In genomic region chr6:53627391-53628218, GRCh38 we compare ENCODE assay signal across 19 cellular contexts. TPM values are rescaled to one million over a fixed set of nuclear protein-coding genes. Genes with fewer than 3 reads are reported as not detected.
DNase-seq lines count a peak whose midpoint lies in the region; ATAC-seq, FAIRE-seq and TF ChIP-seq lines count a peak whose summit lies in the region.
"Had no signal": no experiment of that assay in that cellular context is flagged by ENCODE, and none has a peak within 500 bp of the region (broad histone marks: within the 10 kb centered on the region; RNA-seq: fewer than 3 reads in every experiment).

No MANE protein-coding gene starts in this region.

- H3K27me3 ChIP-seq in Loucy (ENCODE audit: insufficient read depth, low read length, poor library complexity, severe bottlenecking), result no peaks in the 10 kb centered on the region
- H3K27me3 ChIP-seq in astrocyte (ENCODE audit: insufficient read depth, low read length), result peaks cover 2% of the 10 kb centered on the region
- H3K27me3 ChIP-seq in thoracic aorta (replicated peaks; ENCODE audit: insufficient read depth), result no peaks in the 10 kb centered on the region
- no peaks in the 10 kb centered on the region for H3K27me3 ChIP-seq in colonic mucosa

- DNase-seq in astrocyte (ENCODE audit: low read depth), result no peak
- DNase-seq in left lobe of liver (ENCODE audit: low spot score), result no peak
- no peak for DNase-seq in thoracic aorta (ENCODE audit: low spot score)
- DNase-seq in NCI-H446 treated with DMSO at 0.1 percent for 48 hours (lab: John Stamatoyannopoulos, UW), result no peak
- DNase-seq in kidney, result no peak
- no peak for DNase-seq in colonic mucosa
- DNase-seq: activated CD4-positive, alpha-beta T cell treated with anti-CD3 and anti-CD28 coated beads, Interleukin-2, amount 10 ng/mL, durations not matched to agents 24 days and 14 days; activated CD8-positive, alpha-beta memory T cell treated with anti-CD3 and anti-CD28 coated beads, Interleukin-2, amount 50 U/mL, for 4 hours; activated gamma-delta T cell; AML-193; amniotic stem cell; cerebellar nuclear complex; NCI-H2107; NK-92 treated with Interleukin-12 subunit alpha and Interleukin-12 subunit beta, amount 100 ng/mL, for 24 hours; RPMI8226; stimulated activated naive CD8-positive, alpha-beta T cell treated with anti-CD3 and anti-CD28 coated beads, Interleukin-15, amount 100 ng/mL, for 72 hours had no signal

- no peaks in the 10 kb centered on the region for H3K9me2 ChIP-seq in Loucy (replicated peaks; ENCODE audit: low read depth, low read length)

- H3K9me3 Mint-ChIP-seq in astrocyte (ENCODE audit: unreplicated experiment), result no peaks in the 10 kb centered on the region
- H3K9me3 Mint-ChIP-seq: activated CD4-positive, alpha-beta T cell treated with anti-CD3 and anti-CD28 coated beads, Interleukin-2, amount 10 ng/mL, durations not matched to agents 24 days and 14 days; stimulated activated naive CD8-positive, alpha-beta T cell treated with anti-CD3 and anti-CD28 coated beads, Interleukin-15, amount 100 ng/mL, for 72 hours had no signal

- H4K20me1 ChIP-seq in Loucy (ENCODE audit: insufficient read depth, low read length, poor library complexity, severe bottlenecking), result no peaks in the 10 kb centered on the region
- no peaks in the 10 kb centered on the region for H4K20me1 ChIP-seq in astrocyte (ENCODE audit: insufficient read depth, low read length)

- no peaks in the 10 kb centered on the region for H3K36me3 Mint-ChIP-seq in astrocyte (ENCODE audit: low read depth, unreplicated experiment)

- H3K79me2 ChIP-seq in Loucy (ENCODE audit: insufficient read depth, low read length) (no peaks in the 10 kb centered on the region), astrocyte (ENCODE audit: insufficient read depth, low read length) (no peaks in the 10 kb centered on the region)

- no peaks in the 10 kb centered on the region for H3K4me1 Mint-ChIP-seq in astrocyte (ENCODE audit: low read depth, unreplicated experiment)
- H3K4me1 Mint-ChIP-seq: activated CD4-positive, alpha-beta T cell treated with anti-CD3 and anti-CD28 coated beads, Interleukin-2, amount 10 ng/mL, durations not matched to agents 24 days and 14 days; stimulated activated naive CD8-positive, alpha-beta T cell treated with anti-CD3 and anti-CD28 coated beads, Interleukin-15, amount 100 ng/mL, for 72 hours had no signal

- FAIRE-seq in astrocyte (lab: Jason Lieb, UNC) (no peak), kidney (lab: Jason Lieb, UNC) (no peak)
- FAIRE-seq: H54 had no signal

- intact Hi-C loops in kidney (cut with DNase I), result no loop called here
- intact Hi-C loops in colonic mucosa (cut with DNase I), result no loop called here

- H3K9ac ChIP-seq in Loucy (ENCODE audit: low read depth, low read length, poor library complexity, severe bottlenecking) (no peak overlapping the region), astrocyte (ENCODE audit: low read length) (no peak overlapping the region), kidney (ENCODE audit: low read length in 2 of 2) (no peak overlapping the region), colonic mucosa (ENCODE audit: low read depth in 2 of 2, low read length in 2 of 2) (no peak overlapping the region)

- ATAC-seq in left lobe of liver (peak; percentile 47), thoracic aorta (ENCODE audit: insufficient number of reproducible peaks, low FRiP score, low read depth) (no peak), HG03457 (IDR thresholded peaks at IDR 0.05; ENCODE audit: unreplicated experiment) (no peak)
- ATAC-seq: stimulated activated naive CD8-positive, alpha-beta T cell treated with anti-CD3 and anti-CD28 coated beads, Interleukin-15, amount 100 ng/mL, for 72 hours had no signal

- no peak overlapping the region for H3K27ac Mint-ChIP-seq in astrocyte (ENCODE audit: unreplicated experiment)
- H3K27ac Mint-ChIP-seq: activated CD4-positive, alpha-beta T cell treated with anti-CD3 and anti-CD28 coated beads, Interleukin-2, amount 10 ng/mL, durations not matched to agents 24 days and 14 days had no signal

- peaks cover 24% of the 10 kb centered on the region for H3K4me1 ChIP-seq in Loucy (ENCODE audit: insufficient read depth, low read length, poor library complexity, severe bottlenecking)
- peaks cover 9% of the 10 kb centered on the region for H3K4me1 ChIP-seq in astrocyte (ENCODE audit: insufficient read depth, low read length)
- H3K4me1 ChIP-seq in thoracic aorta (ENCODE audit: control insufficient read depth in 1 of 2, low read depth in 2 of 2), result peaks cover 0 to 12% of the 10 kb centered on the region in 2 donors
- H3K4me1 ChIP-seq in kidney (ENCODE audit: control insufficient read depth in 1 of 2, insufficient read depth in 1 of 2, low read depth in 1 of 2, low read length in 2 of 2), result no peaks in the 10 kb centered on the region
- H3K4me1 ChIP-seq in colonic mucosa, result no peaks in the 10 kb centered on the region

- H3K4me2 ChIP-seq in Loucy (ENCODE audit: low read depth, low read length, poor library complexity, severe bottlenecking) (no peak overlapping the region), astrocyte (ENCODE audit: low read length) (peak overlapping the region; percentile 34)

- H3K4me3 Mint-ChIP-seq in astrocyte (ENCODE audit: unreplicated experiment), result no peak overlapping the region
- H3K4me3 Mint-ChIP-seq: activated CD4-positive, alpha-beta T cell treated with anti-CD3 and anti-CD28 coated beads, Interleukin-2, amount 10 ng/mL, durations not matched to agents 24 days and 14 days; stimulated activated naive CD8-positive, alpha-beta T cell treated with anti-CD3 and anti-CD28 coated beads, Interleukin-15, amount 100 ng/mL, for 72 hours had no signal

- H3K4me3 ChIP-seq in Loucy (ENCODE audit: low read length, poor library complexity, severe bottlenecking), result no peak overlapping the region
- H3K4me3 ChIP-seq in astrocyte (ENCODE audit: insufficient read depth, low read depth, low read length), result no peak overlapping the region
- H3K4me3 ChIP-seq in thoracic aorta, result peak overlapping the region; percentile 60
- no peak overlapping the region for H3K4me3 ChIP-seq in kidney (ENCODE audit: low read length in 2 of 2)
- no peak overlapping the region for H3K4me3 ChIP-seq in colonic mucosa

- no peaks in the 10 kb centered on the region for H3F3A ChIP-seq in Loucy (ENCODE audit: low read depth)

- H3K27ac ChIP-seq in astrocyte (ENCODE audit: low read depth, low read length) (no peak overlapping the region), thoracic aorta (peak overlapping the region in 1 of 2 donors; percentile 40), kidney (ENCODE audit: low read depth in 2 of 2, low read length in 2 of 2) (no peak overlapping the region), colonic mucosa (no peak overlapping the region)

- H3K36me3 ChIP-seq in Loucy (ENCODE audit: insufficient read depth, low read length) (no peaks in the 10 kb centered on the region), astrocyte (ENCODE audit: insufficient read depth, low read length) (no peaks in the 10 kb centered on the region), thoracic aorta (no peaks in the 10 kb centered on the region), kidney (ENCODE audit: control insufficient read depth in 1 of 2, insufficient read depth in 2 of 2, low read length in 2 of 2) (no peaks in the 10 kb centered on the region), colonic mucosa (no peaks in the 10 kb centered on the region)

- H3K9me3 ChIP-seq in Loucy (ENCODE audit: insufficient read depth, low read depth, low read length), result no peaks in the 10 kb centered on the region
- no peaks in the 10 kb centered on the region for H3K9me3 ChIP-seq in astrocyte (ENCODE audit: insufficient read depth, low read depth, low read length)
- H3K9me3 ChIP-seq in thoracic aorta, result no peaks in the 10 kb centered on the region
- no peaks in the 10 kb centered on the region for H3K9me3 ChIP-seq in kidney (ENCODE audit: control insufficient read depth in 1 of 2, low read length in 2 of 2)
- H3K9me3 ChIP-seq in colonic mucosa, result no peaks in the 10 kb centered on the region

- peaks cover 12% of the 10 kb centered on the region for H3K27me3 Mint-ChIP-seq in astrocyte (ENCODE audit: low read depth, unreplicated experiment)

- TF ChIP-seq CTCF in Loucy (conservative IDR thresholded peaks at IDR 0.05; ENCODE audit: low read length) (no peak), astrocyte (IDR thresholded peaks at IDR 0.05; ENCODE audit: insufficient read depth, low read depth, low read length) (no peak), thoracic aorta (IDR thresholded peaks at IDR 0.05) (no peak), kidney (IDR thresholded peaks at IDR 0.05; ENCODE audit: borderline replicate concordance, extremely low read depth, insufficient read depth) (no peak), colonic mucosa (IDR thresholded peaks at IDR 0.05) (no peak)

- H2AFZ ChIP-seq in Loucy (ENCODE audit: low read length) (peak overlapping the region; percentile 86), astrocyte (ENCODE audit: low read depth, low read length) (no peak overlapping the region)

RNA-seq across cellular contexts. Expression of gene KLHL31, which starts 38.0 kb away (rescaled TPM):
- total RNA-seq in astrocyte (0.19 and 0.36 TPM in 2 replicates), left lobe of liver (0.25 TPM), thoracic aorta (under 1 TPM in 1 of 2 donors, not detected in 1; 0.27 TPM), kidney (0.25 TPM), colonic mucosa (under 1 TPM; 0.27 to 0.30 TPM)
- polyA plus RNA-seq in kidney (ENCODE audit: insufficient read depth, low read depth, low replicate concordance), result 0.22 TPM
